In the genomic region with DNA sequence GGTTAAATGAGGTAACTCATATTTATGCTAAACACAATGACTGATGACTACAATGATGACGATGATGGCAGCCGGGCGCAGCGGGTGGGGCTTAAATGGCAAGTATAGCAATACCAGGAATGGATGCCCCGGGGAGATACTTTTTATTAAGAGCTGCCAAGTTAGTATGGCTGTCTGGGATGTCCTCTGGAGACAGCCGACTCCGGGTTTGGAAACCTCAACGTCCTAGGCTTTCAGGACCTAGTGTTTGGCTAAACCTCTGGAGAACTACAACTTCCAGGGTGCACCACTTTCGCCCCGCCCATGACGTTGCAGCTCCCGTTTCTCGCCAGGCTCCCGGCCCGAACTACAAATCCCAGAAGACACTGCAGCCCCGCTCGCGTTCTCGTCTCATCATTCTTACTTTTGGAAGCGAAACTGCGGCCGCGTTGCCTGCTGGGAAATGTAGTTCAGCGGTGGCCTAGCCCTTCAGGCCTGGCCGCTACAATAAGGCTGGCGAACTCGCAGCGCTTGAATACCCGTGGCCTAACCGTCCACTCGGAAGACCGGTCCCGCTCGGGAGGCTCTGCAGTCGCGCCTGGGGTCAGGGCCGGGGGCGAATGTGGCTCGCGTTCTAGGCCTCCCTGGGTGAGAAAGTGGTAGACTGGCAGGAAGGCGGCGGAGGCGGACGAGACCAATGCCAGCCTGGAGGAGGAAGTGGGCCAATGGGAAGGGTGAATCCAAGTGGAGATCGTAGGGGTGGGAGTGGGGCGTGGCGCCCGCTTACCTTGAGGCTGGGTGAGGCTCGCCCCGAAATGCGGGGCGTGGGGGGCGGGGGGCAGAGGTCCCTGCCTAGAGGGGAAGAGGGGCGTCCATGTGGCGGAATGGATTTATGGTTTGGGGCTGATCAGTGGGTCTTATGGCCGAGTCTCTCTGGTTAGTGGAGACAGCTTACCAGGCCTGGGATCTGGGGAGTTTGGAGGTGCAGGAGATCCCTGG, we compare ENCODE assay signal across 8 cellular contexts.
A peak's percentile ranks its signal among the peaks of the same experiment; 100 is the strongest.
DNase-seq lines count a peak whose midpoint lies in the region; ATAC-seq and TF ChIP-seq lines count a peak whose summit lies in the region.

A gene (plus strand): TSS at position 463 of the 978 bp plus-strand sequence. CDS start 2,221 bp downstream, outside the sequence.

- ATAC-seq in GM19025 (IDR thresholded peaks at IDR 0.05; ENCODE audit: low read depth, unreplicated experiment) = peak; percentile 87
- peak; percentile 93 for ATAC-seq in HG03342 (IDR thresholded peaks at IDR 0.05; ENCODE audit: unreplicated experiment)

- TF ChIP-seq CTCF in AG09309 (IDR thresholded peaks at IDR 0.05; ENCODE audit: control insufficient read depth, insufficient read depth, low read depth, low read length, missing control alignments) = no peak

- peak within 1 kb of the TSS; percentile 78 for H3K4me3 ChIP-seq in AG09309 (ENCODE audit: control insufficient read depth, low read depth, low read length)

- peak; percentile 89 for DNase-seq in AG09309 (ENCODE audit: low read depth)
- DNase-seq in NCI-H446 (lab: John Stamatoyannopoulos, UW) = peak; percentile 96 to 98
- DNase-seq in activated CD4-positive, CD25-positive, alpha-beta regulatory T cell treated with anti-CD3 and anti-CD28 coated beads, Interleukin-2, amount 50 U/mL, for 16 hours (ENCODE audit: low read depth, low spot score) = peak; percentile 96
- DNase-seq in cerebellar cortex (ENCODE audit: low spot score) = peak; percentile 99
- peak; percentile 98 for DNase-seq in iris pigment epithelial cell (ENCODE audit: low read depth)
- peak; percentile 98 to 99 for DNase-seq in stimulated activated CD4-positive, alpha-beta T cell treated with anti-CD3 and anti-CD28 coated beads, Interleukin-12 subunit alpha, Interleukin-12 subunit beta, amount 100 ng/mL, for 24 hours (ENCODE audit: low read depth in 2 of 2)

Comparison
In these comparisons a context has a peak if more than half of its experiments do, and no peak if none do; other contexts are left out.
1. Peak in every context shown above with its lines: DNase-seq, ATAC-seq and H3K4me3 ChIP-seq.